ENCODE assay signal across 26 cellular contexts in the genomic region with DNA sequence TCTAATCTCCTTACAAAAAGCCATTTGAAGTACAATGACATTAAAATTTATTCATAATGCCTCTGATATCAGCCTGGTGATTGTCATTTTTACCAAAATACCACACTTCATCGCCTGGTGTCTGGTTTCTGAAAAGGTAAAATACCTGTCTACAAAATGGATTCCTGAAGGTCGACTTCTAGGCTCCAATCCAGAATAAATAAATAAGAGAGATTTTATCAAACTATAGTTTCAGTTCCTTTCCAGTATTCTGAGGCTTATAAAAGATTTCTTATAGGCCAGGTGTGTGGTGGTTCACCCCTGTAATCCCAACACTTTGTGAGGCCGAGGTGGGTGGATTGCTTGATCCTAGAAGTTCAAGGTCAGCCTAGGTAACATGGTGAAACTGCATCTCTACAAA.
"Had no signal": no experiment of that assay in that cellular context is flagged by ENCODE, and none has a peak within 500 bp of the region (broad histone marks: within the 10 kb centered on the region; RNA-seq: fewer than 3 reads in every experiment).

No MANE protein-coding gene starts in this region.

- H3K4me3 ChIP-seq: breast epithelium, colonic mucosa, Peyer's patch, SJCRH30 had no signal

- H3K27me3 ChIP-seq: breast epithelium, colonic mucosa, Peyer's patch, SJCRH30 had no signal

- H3K9me2 ChIP-seq: SK-N-SH had no signal

- H3K4me3 Mint-ChIP-seq: activated CD4-positive, alpha-beta T cell treated with anti-CD3 and anti-CD28 coated beads, Interleukin-2, amount 10 ng/mL, durations not matched to agents 24 days and 14 days; activated naive CD4-positive, alpha-beta T cell treated with anti-CD3 and anti-CD28 coated beads, Interleukin-2, amount 10 ng/mL, durations not matched to agents 7 days and 5 days; activated naive CD8-positive, alpha-beta T cell treated with anti-CD3 and anti-CD28 coated beads for 36 hours; WTC11 had no signal

- H3K27me3 Mint-ChIP-seq: activated CD4-positive, alpha-beta T cell treated with anti-CD3 and anti-CD28 coated beads, Interleukin-2, amount 10 ng/mL, durations not matched to agents 24 days and 14 days; activated naive CD4-positive, alpha-beta T cell treated with anti-CD3 and anti-CD28 coated beads, Interleukin-2, amount 10 ng/mL, durations not matched to agents 7 days and 5 days; activated naive CD8-positive, alpha-beta T cell treated with anti-CD3 and anti-CD28 coated beads for 36 hours had no signal

- H3K4me1 ChIP-seq: breast epithelium, colonic mucosa, Peyer's patch had no signal

- H3K36me3 ChIP-seq: breast epithelium, colonic mucosa, Peyer's patch, SJCRH30 had no signal

- H3K27ac Mint-ChIP-seq: activated CD4-positive, alpha-beta T cell treated with anti-CD3 and anti-CD28 coated beads, Interleukin-2, amount 10 ng/mL, durations not matched to agents 24 days and 14 days; activated naive CD4-positive, alpha-beta T cell treated with anti-CD3 and anti-CD28 coated beads, Interleukin-2, amount 10 ng/mL, durations not matched to agents 7 days and 5 days; activated naive CD8-positive, alpha-beta T cell treated with anti-CD3 and anti-CD28 coated beads for 36 hours; activated T-helper 2 cell treated with anti-CD3 and anti-CD28 coated beads, Interferon-gamma antibody, Interleukin-2, Interleukin-4, amounts not matched to agents 10 μg/mL and 5 μg/mL and 100 μg/mL, durations not matched to agents 14 hours and 24 hours and 36 hours; WTC11 had no signal

- H3K4me1 Mint-ChIP-seq: activated CD4-positive, alpha-beta T cell treated with anti-CD3 and anti-CD28 coated beads, Interleukin-2, amount 10 ng/mL, durations not matched to agents 24 days and 14 days; activated naive CD4-positive, alpha-beta T cell treated with anti-CD3 and anti-CD28 coated beads, Interleukin-2, amount 10 ng/mL, durations not matched to agents 7 days and 5 days; activated naive CD8-positive, alpha-beta T cell treated with anti-CD3 and anti-CD28 coated beads for 36 hours had no signal

- H3K27ac ChIP-seq: breast epithelium, colonic mucosa, Peyer's patch, RWPE1, SJCRH30 had no signal

- H3K9me3 ChIP-seq: breast epithelium, colonic mucosa, Peyer's patch, SJCRH30, SK-N-SH had no signal

- DNase-seq: activated CD4-positive, alpha-beta T cell treated with anti-CD3 and anti-CD28 coated beads, Interleukin-2, amount 10 ng/mL, durations not matched to agents 24 days and 14 days; activated CD4-positive, alpha-beta T cell treated with anti-CD3 and anti-CD28 coated beads, Interleukin-2, amount 50 U/mL, for 48 hours; activated CD4-positive, CD25-positive, alpha-beta regulatory T cell treated with anti-CD3 and anti-CD28 coated beads, Interleukin-2, amount 50 U/mL, for 72 hours; activated CD8-positive, alpha-beta memory T cell treated with anti-CD3 and anti-CD28 coated beads for 24 hours; activated gamma-delta T cell treated with Interleukin-2 at 50 U/mL for 16 hours; activated naive CD4-positive, alpha-beta T cell treated with anti-CD3 and anti-CD28 coated beads, Interleukin-2, amount 10 ng/mL, durations not matched to agents 7 days and 5 days; activated naive CD8-positive, alpha-beta T cell treated with anti-CD3 and anti-CD28 coated beads for 36 hours; activated T-cell treated with anti-CD3 and anti-CD28 coated beads, Interleukin-2, amount 50 U/mL, for 48 hours; caudate nucleus; colonic mucosa; Karpas-422; NCI-H1048; NCI-H146; NCI-H187 treated with DMSO at 0.1 percent for 48 hours; NCI-H2107; NCI-H2171 treated with DMSO at 0.1 percent for 48 hours; NK-92 treated with Interleukin-12 subunit alpha and Interleukin-12 subunit beta, amount 100 ng/mL, for 24 hours; Peyer's patch; Right ventricle myocardium superior; SJCRH30; SK-N-SH; T-helper 1 cell had no signal

- H3K9ac ChIP-seq: SK-N-SH had no signal

- ATAC-seq: WTC11 had no signal

- H3K36me3 Mint-ChIP-seq: activated naive CD4-positive, alpha-beta T cell treated with anti-CD3 and anti-CD28 coated beads, Interleukin-2, amount 10 ng/mL, durations not matched to agents 7 days and 5 days; activated naive CD8-positive, alpha-beta T cell treated with anti-CD3 and anti-CD28 coated beads for 36 hours; WTC11 had no signal

- H3K9me3 Mint-ChIP-seq: activated CD4-positive, alpha-beta T cell treated with anti-CD3 and anti-CD28 coated beads, Interleukin-2, amount 10 ng/mL, durations not matched to agents 24 days and 14 days; activated naive CD4-positive, alpha-beta T cell treated with anti-CD3 and anti-CD28 coated beads, Interleukin-2, amount 10 ng/mL, durations not matched to agents 7 days and 5 days; activated naive CD8-positive, alpha-beta T cell treated with anti-CD3 and anti-CD28 coated beads for 36 hours; activated T-helper 2 cell treated with anti-CD3 and anti-CD28 coated beads, Interferon-gamma antibody, Interleukin-2, Interleukin-4, amounts not matched to agents 10 μg/mL and 5 μg/mL and 100 μg/mL, durations not matched to agents 14 hours and 24 hours and 36 hours; WTC11 had no signal

- H3K4me2 ChIP-seq: SK-N-SH had no signal
